17 cellular contexts compared by ENCODE assay signal in the genomic region with DNA sequence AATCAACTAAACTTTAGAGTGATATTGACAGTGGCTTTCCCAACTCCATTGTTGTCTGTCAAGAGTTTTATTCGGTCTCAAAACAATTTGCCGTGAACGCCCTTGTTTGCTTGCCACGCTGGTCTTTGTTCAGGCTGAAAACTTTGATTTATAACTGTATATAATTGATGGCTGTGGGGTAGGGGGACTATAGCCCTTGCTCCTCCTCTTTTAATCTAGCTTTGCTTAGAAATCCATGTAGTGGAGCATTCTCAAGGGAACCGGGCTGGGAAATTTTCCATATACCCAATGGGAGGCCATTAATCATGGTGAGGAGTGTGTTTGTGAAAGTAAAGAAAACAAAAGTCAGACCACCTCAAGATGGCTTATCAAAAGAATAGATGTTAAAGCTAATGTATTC.
DNase-seq lines count a peak whose midpoint lies in the region; ATAC-seq and TF ChIP-seq lines count a peak whose summit lies in the region.
"Had no signal": no experiment of that assay in that cellular context is flagged by ENCODE, and none has a peak within 500 bp of the region (broad histone marks: within the 10 kb centered on the region; RNA-seq: fewer than 3 reads in every experiment).

No MANE protein-coding gene starts in this region.

- TF ChIP-seq POLR2A in spleen (IDR thresholded peaks at IDR 0.05) = no peak

- H3K9me3 ChIP-seq in HAP-1 = no peaks in the 10 kb centered on the region
- H3K9me3 ChIP-seq in spleen = peaks cover 0 to 7% (median 0%) of the 10 kb centered on the region in 8 donors

- no peaks in the 10 kb centered on the region for H3K27me3 ChIP-seq in HAP-1 (ENCODE audit: low read depth)
- H3K27me3 ChIP-seq in spleen (replicated peaks in 1 of 7) = no peaks in the 10 kb centered on the region

- H3K4me3 ChIP-seq in HAP-1 (no peak overlapping the region), spleen (no peak overlapping the region)
- H3K4me3 ChIP-seq: K562 had no signal

- TF ChIP-seq CTCF in neural crest cell (conservative IDR thresholded peaks at IDR 0.05) (no peak), spleen (IDR thresholded peaks at IDR 0.05 in 8 of 11, conservative IDR thresholded peaks at IDR 0.05 in 3 of 11) (no peak)

- peaks cover 11% of the 10 kb centered on the region for H3K4me1 ChIP-seq in HAP-1
- H3K4me1 ChIP-seq in spleen = no peaks in the 10 kb centered on the region

- peaks cover 34% of the 10 kb centered on the region for H3K4me1 Mint-ChIP-seq in neural crest cell
- H3K4me1 Mint-ChIP-seq: CD14-positive monocyte had no signal

- H3K4me3 Mint-ChIP-seq in neural crest cell = peak overlapping the region; percentile 43
- H3K4me3 Mint-ChIP-seq: CD14-positive monocyte had no signal

- peaks cover 6% of the 10 kb centered on the region for H3K36me3 Mint-ChIP-seq in neural crest cell (ENCODE audit: low read depth)
- H3K36me3 Mint-ChIP-seq: CD14-positive monocyte had no signal

- H3K27ac Mint-ChIP-seq in neural crest cell (ENCODE audit: unreplicated experiment) = peak overlapping the region; percentile 73
- H3K27ac Mint-ChIP-seq: CD14-positive monocyte had no signal

- no peak overlapping the region for H3K27ac ChIP-seq in spleen

- in situ Hi-C loops in HAP-1 (cut with MboI; ENCODE audit: low sequenced_read_pairs) = no loop called here

- no peak for ATAC-seq in HG03378 (IDR thresholded peaks at IDR 0.05; ENCODE audit: unreplicated experiment)
- ATAC-seq in GM19324 (IDR thresholded peaks at IDR 0.05; ENCODE audit: low FRiP score, unreplicated experiment) = no peak
- ATAC-seq: K562 had no signal

- DNase-seq in HAP-1 (ENCODE audit: low spot score in 2 of 2) (peak; percentile 67 to 76), NCI-H446 (lab: John Stamatoyannopoulos, UW) (peak; percentile 32 to 58), brain pericyte (ENCODE audit: low read depth, low spot score) (peak; percentile 74), neural crest cell (ENCODE audit: low read depth, low spot score) (no peak), spleen (no peak), HuH-7 (ENCODE audit: low spot score) (no peak)
- DNase-seq: ACHN, AML-193, H7, NCI-H146, NCI-H2081, NCI-H345, SW 1271 had no signal

- H3K27me3 Mint-ChIP-seq in neural crest cell (ENCODE audit: low read depth) = no peaks in the 10 kb centered on the region

- H3K9me3 Mint-ChIP-seq in neural crest cell = peaks cover 11% of the 10 kb centered on the region

- WGBS in spleen, 5 donors = 67 to 74% (median 70%) methylated on average over 5 of the region's 5 CpGs

- intact Hi-C loops in spleen (cut with DNase I; ENCODE audit: low total_unique reads) = no loop called here

- H3K36me3 ChIP-seq in HAP-1 (replicated peaks) (no peaks in the 10 kb centered on the region), spleen (no peaks in the 10 kb centered on the region)

Comparison
In these comparisons a context has a peak if more than half of its experiments do, and no peak if none do; other contexts are left out.
1. DNase-seq: peak in HAP-1 (2 of 2), NCI-H446 (2 of 2) and brain pericyte (single experiment); none in neural crest cell (single experiment), spleen (single experiment) and HuH-7 (single experiment).